8 cellular contexts compared by ENCODE assay signal in genomic region chr7:158973440-158973839, GRCh38.
DNase-seq lines count a peak whose midpoint lies in the region; TF ChIP-seq lines count a peak whose summit lies in the region.

No MANE protein-coding gene starts in this region.

- peaks cover 11% of the 10 kb centered on the region for H3K4me1 Mint-ChIP-seq in type B pancreatic cell (ENCODE audit: unreplicated experiment)
- H3K4me1 Mint-ChIP-seq in activated T-helper 1 cell treated with anti-CD3 and anti-CD28 coated beads, Interleukin-12 subunit alpha, Interleukin-12 subunit beta, Interleukin-2, Interleukin-4 antibody, amounts not matched to agents 30 ng/mL and 10 ng/mL and 1 ng/mL, durations not matched to agents 14 hours and 24 hours and 36 hours (ENCODE audit: low read depth) = peaks cover 20% of the 10 kb centered on the region

- H3K27ac Mint-ChIP-seq in type B pancreatic cell = no peak overlapping the region
- H3K27ac Mint-ChIP-seq in activated T-helper 1 cell treated with anti-CD3 and anti-CD28 coated beads, Interleukin-12 subunit alpha, Interleukin-12 subunit beta, Interleukin-2, Interleukin-4 antibody, amounts not matched to agents 30 ng/mL and 10 ng/mL and 1 ng/mL, durations not matched to agents 14 hours and 24 hours and 36 hours = no peak overlapping the region

- peak; percentile 34 for DNase-seq in LNCaP clone FGC (ENCODE audit: low read depth)
- peak; percentile 13 for DNase-seq in activated gamma-delta T cell treated with Interleukin-2 at 50 U/mL for 16 hours
- peak; percentile 91 for DNase-seq in islet precursor cell
- no peak for DNase-seq in type B pancreatic cell (ENCODE audit: extremely low spot score, unreplicated experiment)
- DNase-seq in NK-92 (lab: John Stamatoyannopoulos, UW; ENCODE audit: unreplicated experiment) = no peak
- DNase-seq in NCI-H1105 treated with DMSO at 0.1 percent for 48 hours (lab: John Stamatoyannopoulos, UW) = no peak
- DNase-seq in activated T-helper 1 cell treated with anti-CD3 and anti-CD28 coated beads, Interleukin-12 subunit alpha, Interleukin-12 subunit beta, Interleukin-2, Interleukin-4 antibody, amounts not matched to agents 30 ng/mL and 10 ng/mL and 1 ng/mL, durations not matched to agents 14 hours and 24 hours and 36 hours (ENCODE audit: low spot score) = no peak

- H3K27me3 Mint-ChIP-seq in type B pancreatic cell = peaks cover 3% of the 10 kb centered on the region
- H3K27me3 Mint-ChIP-seq in activated T-helper 1 cell treated with anti-CD3 and anti-CD28 coated beads, Interleukin-12 subunit alpha, Interleukin-12 subunit beta, Interleukin-2, Interleukin-4 antibody, amounts not matched to agents 30 ng/mL and 10 ng/mL and 1 ng/mL, durations not matched to agents 14 hours and 24 hours and 36 hours (ENCODE audit: insufficient read depth) = peaks cover 2% of the 10 kb centered on the region

- H3K4me3 Mint-ChIP-seq in type B pancreatic cell = no peak overlapping the region
- H3K4me3 Mint-ChIP-seq in activated T-helper 1 cell treated with anti-CD3 and anti-CD28 coated beads, Interleukin-12 subunit alpha, Interleukin-12 subunit beta, Interleukin-2, Interleukin-4 antibody, amounts not matched to agents 30 ng/mL and 10 ng/mL and 1 ng/mL, durations not matched to agents 14 hours and 24 hours and 36 hours = no peak overlapping the region

- no peak overlapping the region for H3K4me3 ChIP-seq in LNCaP clone FGC (ENCODE audit: low read depth, low read length)

- H3K9me3 Mint-ChIP-seq in type B pancreatic cell = peaks cover 9% of the 10 kb centered on the region
- peaks cover 19% of the 10 kb centered on the region for H3K9me3 Mint-ChIP-seq in activated T-helper 1 cell treated with anti-CD3 and anti-CD28 coated beads, Interleukin-12 subunit alpha, Interleukin-12 subunit beta, Interleukin-2, Interleukin-4 antibody, amounts not matched to agents 30 ng/mL and 10 ng/mL and 1 ng/mL, durations not matched to agents 14 hours and 24 hours and 36 hours

- TF ChIP-seq CTCF in C4-2B (conservative IDR thresholded peaks at IDR 0.05) (peak; percentile 90), LNCaP clone FGC (IDR thresholded peaks at IDR 0.05; ENCODE audit: control insufficient read depth, extremely low read depth, insufficient read depth) (peak; percentile 90), type B pancreatic cell (conservative IDR thresholded peaks at IDR 0.05) (peak; percentile 67)

- intact Hi-C loops in activated T-helper 1 cell treated with anti-CD3 and anti-CD28 coated beads, Interleukin-12 subunit alpha, Interleukin-12 subunit beta, Interleukin-2, Interleukin-4 antibody, amounts not matched to agents 30 ng/mL and 10 ng/mL and 1 ng/mL, durations not matched to agents 14 hours and 24 hours and 36 hours (cut with micrococcal nuclease) = loop anchor here (10.0 kb wide), 1 partner anchor 579 kb away; no protein-coding TSS in a partner anchor

- no peaks in the 10 kb centered on the region for H3K36me3 Mint-ChIP-seq in type B pancreatic cell
- H3K36me3 Mint-ChIP-seq in activated T-helper 1 cell treated with anti-CD3 and anti-CD28 coated beads, Interleukin-12 subunit alpha, Interleukin-12 subunit beta, Interleukin-2, Interleukin-4 antibody, amounts not matched to agents 30 ng/mL and 10 ng/mL and 1 ng/mL, durations not matched to agents 14 hours and 24 hours and 36 hours (ENCODE audit: low read depth) = peaks cover 1% of the 10 kb centered on the region

- H3K27ac ChIP-seq in C4-2B = no peak overlapping the region

Comparison
In these comparisons a context has a peak if more than half of its experiments do, and no peak if none do; other contexts are left out.
1. DNase-seq: peak in LNCaP clone FGC (single experiment), activated gamma-delta T cell treated with Interleukin-2 at 50 U/mL for 16 hours (single experiment) and islet precursor cell (single experiment); none in type B pancreatic cell (single experiment), NK-92 (single experiment), NCI-H1105 treated with DMSO at 0.1 percent for 48 hours (single experiment) and activated T-helper 1 cell treated with anti-CD3 and anti-CD28 coated beads, Interleukin-12 subunit alpha, Interleukin-12 subunit beta, Interleukin-2, Interleukin-4 antibody, amounts not matched to agents 30 ng/mL and 10 ng/mL and 1 ng/mL, durations not matched to agents 14 hours and 24 hours and 36 hours (single experiment).
2. Peak in every context shown above with its lines, with median percentiles within 50 percentile points of each other: CTCF ChIP-seq.